ENCODE assay signal across 17 cellular contexts in the genomic region with DNA sequence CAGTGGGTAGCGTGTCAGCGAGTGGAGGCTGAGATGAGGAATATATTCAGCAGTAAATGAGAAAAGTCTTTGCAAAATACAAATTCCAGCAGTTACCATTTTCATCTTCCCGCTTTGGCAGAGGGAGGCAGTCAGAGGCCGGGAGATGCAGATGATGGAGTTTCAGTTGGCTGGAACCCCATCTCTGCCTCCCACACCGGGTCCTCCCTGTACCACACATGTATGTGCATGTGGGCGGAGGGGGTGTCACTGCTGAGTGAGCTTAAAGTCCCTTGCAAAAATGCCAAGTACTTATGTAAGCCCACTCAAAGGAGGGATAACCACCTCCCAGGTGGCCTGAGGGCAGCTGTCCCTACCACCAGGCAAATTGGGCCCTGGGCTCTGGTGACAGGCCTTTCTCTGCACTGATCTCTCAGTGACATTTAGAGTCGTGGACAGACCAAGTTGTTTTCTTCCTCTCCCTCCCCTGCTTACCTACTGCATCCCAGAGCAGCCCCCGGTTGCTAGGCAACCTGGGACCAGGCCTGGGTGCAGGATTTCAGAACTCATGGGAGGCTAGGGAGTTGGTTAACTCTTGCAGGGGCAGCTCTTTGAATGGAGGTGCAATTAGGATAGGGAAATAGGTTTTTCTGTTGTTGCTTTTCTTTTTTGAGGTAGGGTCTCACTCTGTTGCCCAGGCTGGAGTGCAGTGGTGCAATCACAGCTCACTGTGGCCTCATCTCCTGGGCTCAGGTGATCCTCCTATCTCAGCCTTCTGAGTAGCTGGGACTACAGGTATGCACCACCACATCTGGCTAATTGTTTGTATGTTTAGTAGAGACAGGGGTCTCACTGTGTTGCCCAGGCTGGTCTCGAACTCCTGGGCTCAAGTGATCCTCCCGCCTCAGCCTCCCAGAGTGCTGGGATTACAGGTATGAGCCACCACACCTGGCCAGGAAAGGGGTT. TPM values are rescaled to one million over a fixed set of nuclear protein-coding genes. Genes with fewer than 3 reads are reported as not detected.
DNase-seq lines count a peak whose midpoint lies in the region; ATAC-seq and TF ChIP-seq lines count a peak whose summit lies in the region.
"Had no signal": no experiment of that assay in that cellular context is flagged by ENCODE, and none has a peak within 500 bp of the region (broad histone marks: within the 10 kb centered on the region; RNA-seq: fewer than 3 reads in every experiment).

No MANE protein-coding gene starts in this region.

- no peak overlapping the region for H3K27ac ChIP-seq in neural cell (ENCODE audit: low read length)
- H3K27ac ChIP-seq: BLaER1, RWPE1, SJSA1 had no signal

- H3K27me3 ChIP-seq in neural cell (ENCODE audit: insufficient read depth, low read depth, low read length), result no peaks in the 10 kb centered on the region
- H3K27me3 ChIP-seq: BLaER1, SJSA1 had no signal

- H3K4me1 Mint-ChIP-seq in brain, result peaks cover 14% of the 10 kb centered on the region
- peaks cover 4 to 5% of the 10 kb centered on the region in 2 donors for H3K4me1 Mint-ChIP-seq in natural killer cell treated with Interleukin-12 subunit alpha and Interleukin-12 subunit beta and Interleukin-15 and Interleukin-18, amount 100 ng/mL, for 72 hours (ENCODE audit: low read depth in 2 of 2)

- no peak for TF ChIP-seq CTCF in brain (conservative IDR thresholded peaks at IDR 0.05)
- TF ChIP-seq CTCF in neural cell (IDR thresholded peaks at IDR 0.05; ENCODE audit: poor library complexity, severe bottlenecking), result no peak

- no peaks in the 10 kb centered on the region for H3K36me3 Mint-ChIP-seq in brain
- peaks cover 9% of the 10 kb centered on the region for H3K36me3 Mint-ChIP-seq in natural killer cell treated with Interleukin-12 subunit alpha and Interleukin-12 subunit beta and Interleukin-15 and Interleukin-18, amount 100 ng/mL, for 72 hours

- peaks cover 0 to 9% (median 8%) of the 10 kb centered on the region in 5 experiments for H3K9me3 Mint-ChIP-seq in brain
- peaks cover 8% of the 10 kb centered on the region for H3K9me3 Mint-ChIP-seq in natural killer cell treated with Interleukin-12 subunit alpha and Interleukin-12 subunit beta and Interleukin-15 and Interleukin-18, amount 100 ng/mL, for 72 hours

- no peaks in the 10 kb centered on the region for H3K9me2 ChIP-seq in neural cell (ENCODE audit: insufficient read depth, low read length)

- H3K4me3 ChIP-seq in neural cell (ENCODE audit: low read length), result peak overlapping the region; percentile 30
- H3K4me3 ChIP-seq: BLaER1, SJSA1 had no signal

- no peak overlapping the region for H3K9ac ChIP-seq in neural cell (ENCODE audit: low read length)
- H3K9ac ChIP-seq: BLaER1 had no signal

- H3K27ac Mint-ChIP-seq in brain, result peak overlapping the region; percentile 14 to 65 (median 52)
- H3K27ac Mint-ChIP-seq in natural killer cell treated with Interleukin-12 subunit alpha and Interleukin-12 subunit beta and Interleukin-15 and Interleukin-18, amount 100 ng/mL, for 72 hours, result no peak overlapping the region

- no peak overlapping the region for H3K4me3 Mint-ChIP-seq in brain
- H3K4me3 Mint-ChIP-seq in natural killer cell treated with Interleukin-12 subunit alpha and Interleukin-12 subunit beta and Interleukin-15 and Interleukin-18, amount 100 ng/mL, for 72 hours, result no peak overlapping the region

- H3K27me3 Mint-ChIP-seq in brain, result peaks cover 11% of the 10 kb centered on the region
- H3K27me3 Mint-ChIP-seq in natural killer cell treated with Interleukin-12 subunit alpha and Interleukin-12 subunit beta and Interleukin-15 and Interleukin-18, amount 100 ng/mL, for 72 hours, result peaks cover 15 to 17% of the 10 kb centered on the region in 2 donors

- TF ChIP-seq EP300 in neural cell (conservative IDR thresholded peaks at IDR 0.05; ENCODE audit: poor library complexity, severe bottlenecking), result no peak

- no peaks in the 10 kb centered on the region for H4K20me1 ChIP-seq in neural cell (ENCODE audit: insufficient read depth)
- H4K20me1 ChIP-seq: BLaER1 had no signal

- H3K36me3 ChIP-seq in neural cell (ENCODE audit: insufficient read depth, low read length), result no peaks in the 10 kb centered on the region
- H3K36me3 ChIP-seq: BLaER1, SJSA1 had no signal

- no peaks in the 10 kb centered on the region for H3K79me2 ChIP-seq in neural cell (replicated peaks; ENCODE audit: insufficient read depth, low read length)

- H2AFZ ChIP-seq in neural cell (ENCODE audit: low read depth, low read length), result no peak overlapping the region

- DNase-seq in DMS53 (lab: John Stamatoyannopoulos, UW) (peak; percentile 17), DMS53 treated with DMSO at 0.1 percent for 48 hours (lab: John Stamatoyannopoulos, UW; ENCODE audit: unreplicated experiment) (no peak), ELF-1 (ENCODE audit: low read depth, low spot score) (peak; percentile 20), NCI-H146 (lab: John Stamatoyannopoulos, UW) (no peak), kidney tubule cell (ENCODE audit: low spot score) (no peak)
- DNase-seq in natural killer cell treated with Interleukin-12 subunit alpha and Interleukin-12 subunit beta and Interleukin-15 and Interleukin-18, amount 100 ng/mL, for 72 hours (ENCODE audit: low spot score), result no peak
- DNase-seq: 8988T, DMS153, NCI-H1694, NCI-H526 treated with DMSO at 0.1 percent for 48 hours had no signal

- H3K9me3 ChIP-seq in neural cell (ENCODE audit: low read length), result no peaks in the 10 kb centered on the region
- H3K9me3 ChIP-seq: SJSA1 had no signal

- TF ChIP-seq RAD21 in neural cell (conservative IDR thresholded peaks at IDR 0.05), result no peak

- no peak overlapping the region for H3K4me2 ChIP-seq in neural cell (ENCODE audit: low read length)
- H3K4me2 ChIP-seq: BLaER1 had no signal

- ATAC-seq in natural killer cell treated with Interleukin-12 subunit alpha and Interleukin-12 subunit beta and Interleukin-15 and Interleukin-18, amount 100 ng/mL, for 72 hours, result no peak
- ATAC-seq: HCT116 had no signal

- no peaks in the 10 kb centered on the region for H3F3A ChIP-seq in neural cell (ENCODE audit: insufficient read depth, low read length, poor library complexity, severe bottlenecking)

TF ChIP-seq in neural cell, 6 proteins besides CTCF, POLR2A, EP300 and RAD21:
- TF ChIP-seq SMC3 (conservative IDR thresholded peaks at IDR 0.05; ENCODE audit: poor library complexity) (no peak), POLR2AphosphoS5 (IDR thresholded peaks at IDR 0.05) (no peak), MXI1 (conservative IDR thresholded peaks at IDR 0.05; ENCODE audit: poor library complexity, severe bottlenecking) (no peak), REST (IDR thresholded peaks at IDR 0.05; ENCODE audit: borderline replicate concordance) (no peak), TAF1 (IDR thresholded peaks at IDR 0.05; ENCODE audit: low read depth) (no peak), EZH2 (IDR thresholded peaks at IDR 0.05; ENCODE audit: borderline replicate concordance, insufficient read depth, low read length, poor library complexity, severe bottlenecking) (no peak)

RNA-seq across cellular contexts. Expression of gene UBXN10, which starts 17.1 kb away (rescaled TPM):
- 1.4 TPM for polyA plus RNA-seq in brain (ENCODE audit: insufficient read depth, low read depth, low replicate concordance)
- polyA plus RNA-seq in neural cell, result 0.64 and 0.82 TPM in 2 replicates
- polyA minus RNA-seq in neural cell, result 1.5 TPM in 2 replicates
- under 1 TPM; 0.26 to 0.56 TPM for total RNA-seq in natural killer cell treated with Interleukin-12 subunit alpha and Interleukin-12 subunit beta and Interleukin-15 and Interleukin-18, amount 100 ng/mL, for 72 hours
- total RNA-seq: HT1080, SJSA1 had no signal

RNA-seq across cellular contexts. Expression of gene PLA2G2C, which starts 17.5 kb away (rescaled TPM):
- polyA plus RNA-seq in brain (ENCODE audit: insufficient read depth, low read depth, low replicate concordance) (not detected), neural cell (not detected in 2 replicates)
- polyA minus RNA-seq in neural cell, result not detected in 2 replicates
- under 1 TPM in 1 of 2 donors, not detected in 1; 0.17 TPM for total RNA-seq in natural killer cell treated with Interleukin-12 subunit alpha and Interleukin-12 subunit beta and Interleukin-15 and Interleukin-18, amount 100 ng/mL, for 72 hours
- total RNA-seq: HT1080, SJSA1 had no signal

RNA-seq across cellular contexts. Expression of gene PLA2G2F, which starts 29.7 kb away (rescaled TPM):
- not detected for polyA plus RNA-seq in brain (ENCODE audit: insufficient read depth, low read depth, low replicate concordance)
- polyA plus RNA-seq in neural cell, result not detected in 2 replicates
- polyA minus RNA-seq in neural cell, result not detected in 2 replicates
- total RNA-seq in natural killer cell treated with Interleukin-12 subunit alpha and Interleukin-12 subunit beta and Interleukin-15 and Interleukin-18, amount 100 ng/mL, for 72 hours, result not detected
- total RNA-seq: HT1080, SJSA1 had no signal

RNA-seq across cellular contexts. Expression of gene PLA2G2D, which starts 49.5 kb away (rescaled TPM):
- polyA plus RNA-seq in brain (ENCODE audit: insufficient read depth, low read depth, low replicate concordance), result not detected
- not detected in 2 replicates for polyA plus RNA-seq in neural cell
- polyA minus RNA-seq in neural cell, result not detected in 2 replicates
- not detected for total RNA-seq in natural killer cell treated with Interleukin-12 subunit alpha and Interleukin-12 subunit beta and Interleukin-15 and Interleukin-18, amount 100 ng/mL, for 72 hours
- total RNA-seq: HT1080, SJSA1 had no signal

Comparison
In these comparisons a context has a peak if more than half of its experiments do, and no peak if none do; other contexts are left out.
1. DNase-seq: peak in DMS53 (single experiment) and ELF-1 (single experiment); none in DMS53 treated with DMSO at 0.1 percent for 48 hours (single experiment), natural killer cell treated with Interleukin-12 subunit alpha and Interleukin-12 subunit beta and Interleukin-15 and Interleukin-18, amount 100 ng/mL, for 72 hours (single experiment), NCI-H146 (single experiment) and kidney tubule cell (single experiment).
2. H3K27ac Mint-ChIP-seq: peak in brain (5 of 5); none in natural killer cell treated with Interleukin-12 subunit alpha and Interleukin-12 subunit beta and Interleukin-15 and Interleukin-18, amount 100 ng/mL, for 72 hours (0 of 2).